ENCODE assay signal across 18 cellular contexts in the genomic region with DNA sequence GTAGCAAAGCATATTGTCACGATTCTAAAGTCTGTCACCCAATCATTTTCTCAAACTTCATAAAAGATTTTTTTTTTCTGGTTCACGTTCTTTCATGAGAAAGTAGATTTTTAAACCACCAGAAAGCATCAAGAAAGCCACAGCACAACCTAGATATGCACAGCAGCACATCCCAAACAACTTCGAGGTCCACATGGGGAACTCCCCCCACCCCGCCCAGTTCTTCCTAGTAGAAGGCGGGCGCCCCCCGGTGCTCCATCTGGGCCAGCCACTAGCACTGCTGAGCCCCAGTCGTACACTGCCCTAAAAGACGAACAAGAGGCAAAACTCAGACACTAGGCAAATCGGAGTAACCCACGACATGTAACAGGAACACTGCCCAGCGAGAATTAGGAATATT. TPM values are rescaled to one million over a fixed set of nuclear protein-coding genes. Genes with fewer than 3 reads are reported as not detected.
DNase-seq lines count a peak whose midpoint lies in the region; ATAC-seq, FAIRE-seq and TF ChIP-seq lines count a peak whose summit lies in the region.
"Had no signal": no experiment of that assay in that cellular context is flagged by ENCODE, and none has a peak within 500 bp of the region (broad histone marks: within the 10 kb centered on the region; RNA-seq: fewer than 3 reads in every experiment).

No MANE protein-coding gene starts in this region.

- BruUV-seq in HepG2 (replicated peaks; lab: Mats Ljungman, UMichigan), result no TSS peak

- no peak overlapping the region for H3K9ac ChIP-seq in HepG2 (ENCODE audit: insufficient read depth, low read depth, low read length)

- intact Hi-C loops in HepG2 (cut with micrococcal nuclease; ENCODE audit: unreplicated experiment), result loop anchor here (5.0 kb wide), 1 partner anchor 288 kb away; no protein-coding TSS in a partner anchor
- intact Hi-C loops in right lobe of liver (cut with DNase I), result no loop called here
- intact Hi-C loops in adrenal gland (cut with DNase I), result no loop called here

- peaks cover 61% of the 10 kb centered on the region for H3K4me1 Mint-ChIP-seq in activated T-cell treated with anti-CD3 and anti-CD28 coated beads, Interleukin-2, amount 50 U/mL, for 24 hours (ENCODE audit: low read depth)
- H3K4me1 Mint-ChIP-seq in effector memory CD8-positive, alpha-beta T cell (ENCODE audit: low read depth in 2 of 2), result peaks cover 50 to 57% of the 10 kb centered on the region in 2 donors

- H3K27ac ChIP-seq in HepG2 (ENCODE audit: extremely low read length, insufficient read depth, low read length) (no peak overlapping the region), right lobe of liver (peak overlapping the region in 1 of 3 donors; percentile 68), substantia nigra (ENCODE audit: low read depth, low read length, poor library complexity, severe bottlenecking) (peak overlapping the region; percentile 31), adrenal gland (no peak overlapping the region)
- H3K27ac ChIP-seq: A549 had no signal

- TF ChIP-seq POLR2A in HepG2 (IDR thresholded peaks at IDR 0.05; ENCODE audit: insufficient read depth in 1 of 2, low read depth in 2 of 2, low read length in 2 of 2) (no peak), right lobe of liver (IDR thresholded peaks at IDR 0.05) (no peak), adrenal gland (IDR thresholded peaks at IDR 0.05) (no peak)

- peak; percentile 47 for TF ChIP-seq CTCF in HepG2 (CRISPR knock-in tag; IDR thresholded peaks at IDR 0.05)
- TF ChIP-seq CTCF in right lobe of liver (IDR thresholded peaks at IDR 0.05), result no peak
- no peak for TF ChIP-seq CTCF in adrenal gland (IDR thresholded peaks at IDR 0.05)

- POLR2A ChIA-PET in HepG2 (lab: Yijun Ruan, JAX), result interaction anchor here (4.8 kb wide), 1 partner anchor 14 kb away, joined by 34 read pairs; the partner anchor contains the start of genes HDLBP and SEPTIN2

- H3K36me3 ChIP-seq in HepG2 (replicated peaks in 1 of 2; ENCODE audit: control insufficient read depth in 1 of 2, insufficient read depth in 2 of 2, low read length in 2 of 2), result peaks cover 3 to 15% of the 10 kb centered on the region in 2 experiments; a peak in 3 of 5 replicates
- H3K36me3 ChIP-seq in right lobe of liver, result no peaks in the 10 kb centered on the region
- no peaks in the 10 kb centered on the region for H3K36me3 ChIP-seq in adrenal gland (replicated peaks in 1 of 2)

- H3K9me3 ChIP-seq in HepG2 (ENCODE audit: low read length) (no peaks in the 10 kb centered on the region), right lobe of liver (no peaks in the 10 kb centered on the region), adrenal gland (replicated peaks in 1 of 3) (no peaks in the 10 kb centered on the region)
- H3K9me3 ChIP-seq: A549 had no signal

- no peak overlapping the region for H2AFZ ChIP-seq in HepG2 (ENCODE audit: low read length)

- no peak for TF ChIP-seq RAD21 in HepG2 (CRISPR knock-in tag; IDR thresholded peaks at IDR 0.05)

- H3K36me3 Mint-ChIP-seq in activated T-cell treated with anti-CD3 and anti-CD28 coated beads, Interleukin-2, amount 50 U/mL, for 24 hours (ENCODE audit: low read depth), result peaks cover 26% of the 10 kb centered on the region
- H3K36me3 Mint-ChIP-seq in effector memory CD8-positive, alpha-beta T cell (ENCODE audit: insufficient read depth), result peaks cover 8% of the 10 kb centered on the region

- no peaks in the 10 kb centered on the region for H3K27me3 Mint-ChIP-seq in activated T-cell treated with anti-CD3 and anti-CD28 coated beads, Interleukin-2, amount 50 U/mL, for 24 hours
- H3K27me3 Mint-ChIP-seq in effector memory CD8-positive, alpha-beta T cell, result no peaks in the 10 kb centered on the region
- H3K27me3 Mint-ChIP-seq: natural killer cell treated with Interleukin-12 subunit alpha and Interleukin-12 subunit beta and Interleukin-15 and Interleukin-18, amount 100 ng/mL, for 72 hours had no signal

- DNase-seq in HepG2 (ENCODE audit: low spot score), result no peak
- DNase-seq in right lobe of liver, result no peak
- peak; percentile 46 for DNase-seq in activated T-cell treated with anti-CD3 and anti-CD28 coated beads, Interleukin-2, amount 50 U/mL, for 24 hours
- DNase-seq in effector memory CD8-positive, alpha-beta T cell, result peak in 2 of 3 experiments; percentile 27 to 35
- peak in 1 of 49 donors; percentile 11 for DNase-seq in substantia nigra (lab: John Stamatoyannopoulos, UW)
- DNase-seq in adrenal gland, result no peak
- DNase-seq in GM03348 (ENCODE audit: low spot score), result no peak
- DNase-seq: COR-L47, GDM1, Karpas-422, NCI-H524 treated with DMSO at 0.1 percent for 48 hours had no signal

- H3K4me1 ChIP-seq in HepG2 (ENCODE audit: insufficient read depth, low read length) (peaks cover 53% of the 10 kb centered on the region), right lobe of liver (peaks cover 0 to 82% (median 12%) of the 10 kb centered on the region in 4 donors), adrenal gland (replicated peaks in 1 of 2) (peaks cover 0 to 33% of the 10 kb centered on the region in 2 donors)
- H3K4me1 ChIP-seq: A549 had no signal

- WGBS in HepG2 (ENCODE audit: low lambda C conversion rate), result 89% methylated on average over 12 of the region's 12 CpGs
- 79% methylated on average over 12 of the region's 12 CpGs for WGBS in right lobe of liver (ENCODE audit: insufficient coverage, low coverage, low lambda C conversion rate, missing lambda C conversion rate)
- WGBS in adrenal gland, 4 donors, result 88 to 90% (median 88%) methylated on average over 12 of the region's 12 CpGs

- H3K79me2 ChIP-seq in HepG2 (ENCODE audit: insufficient read depth, low read length), result peaks cover 93% of the 10 kb centered on the region

- H3K4me2 ChIP-seq in HepG2 (ENCODE audit: low read depth, low read length), result no peak overlapping the region
- H3K4me2 ChIP-seq: A549 had no signal

- H4K20me1 ChIP-seq in HepG2 (ENCODE audit: insufficient read depth, low read length), result peaks cover 57% of the 10 kb centered on the region

- in situ Hi-C loops in HepG2 (cut with HindIII; ENCODE audit: extremely low pct_ligation_motif_present, low pct_unique_long_range_greater_than_20kb), result no loop called here

- H3K4me3 ChIP-seq in HepG2 (replicated peaks in 1 of 3; ENCODE audit: insufficient read depth in 1 of 3, low read depth in 2 of 3, low read length in 3 of 3), result no peak overlapping the region
- no peak overlapping the region for H3K4me3 ChIP-seq in right lobe of liver
- H3K4me3 ChIP-seq in adrenal gland, result no peak overlapping the region
- H3K4me3 ChIP-seq: A549, dorsolateral prefrontal cortex had no signal

- no peak overlapping the region for H3K4me3 Mint-ChIP-seq in activated T-cell treated with anti-CD3 and anti-CD28 coated beads, Interleukin-2, amount 50 U/mL, for 24 hours
- H3K4me3 Mint-ChIP-seq in effector memory CD8-positive, alpha-beta T cell, result peak overlapping the region in 1 of 2 donors; percentile 62
- H3K4me3 Mint-ChIP-seq: natural killer cell treated with Interleukin-12 subunit alpha and Interleukin-12 subunit beta and Interleukin-15 and Interleukin-18, amount 100 ng/mL, for 72 hours had no signal

- H3K27ac Mint-ChIP-seq in activated T-cell treated with anti-CD3 and anti-CD28 coated beads, Interleukin-2, amount 50 U/mL, for 24 hours, result peak overlapping the region; percentile 5
- peak overlapping the region in 1 of 2 donors; percentile 54 for H3K27ac Mint-ChIP-seq in effector memory CD8-positive, alpha-beta T cell

- CTCF ChIA-PET in HepG2 (lab: Yijun Ruan, JAX; ENCODE audit: low intra/inter-chr PET ratio, low total read pairs), result no interaction called here

- H3K27me3 ChIP-seq in HepG2 (ENCODE audit: control insufficient read depth in 1 of 2, insufficient read depth in 2 of 2, low read length in 2 of 2) (no peaks in the 10 kb centered on the region), right lobe of liver (no peaks in the 10 kb centered on the region), adrenal gland (no peaks in the 10 kb centered on the region)
- H3K27me3 ChIP-seq: dorsolateral prefrontal cortex had no signal

- no peaks in the 10 kb centered on the region for H3K9me3 Mint-ChIP-seq in activated T-cell treated with anti-CD3 and anti-CD28 coated beads, Interleukin-2, amount 50 U/mL, for 24 hours
- H3K9me3 Mint-ChIP-seq in effector memory CD8-positive, alpha-beta T cell, result no peaks in the 10 kb centered on the region
- H3K9me3 Mint-ChIP-seq: natural killer cell treated with Interleukin-12 subunit alpha and Interleukin-12 subunit beta and Interleukin-15 and Interleukin-18, amount 100 ng/mL, for 72 hours had no signal

- ATAC-seq in HepG2 (peak; percentile 25; the same call in 2 of the 3 replicates), right lobe of liver (no peak), HG02870 (IDR thresholded peaks at IDR 0.05; ENCODE audit: unreplicated experiment) (no peak)
- peak; percentile 76 for ATAC-seq in effector memory CD8-positive, alpha-beta T cell (replicated peaks)
- ATAC-seq: natural killer cell treated with Interleukin-12 subunit alpha and Interleukin-12 subunit beta and Interleukin-15 and Interleukin-18, amount 100 ng/mL, for 72 hours; Panc1 had no signal

- no peak for FAIRE-seq in HepG2 (lab: Jason Lieb, UNC)
- FAIRE-seq: A549, GM18507, H54 had no signal

- TF ChIP-seq EP300 in HepG2 (IDR thresholded peaks at IDR 0.05; ENCODE audit: low read depth in 2 of 2, low read length in 2 of 2) (no peak), HepG2 (CRISPR knock-in tag; IDR thresholded peaks at IDR 0.05; ENCODE audit: borderline replicate concordance) (no peak)

RNA-seq across cellular contexts. Expression of gene HDLBP, which starts 15.5 kb away (rescaled TPM):
- 707 and 912 TPM in 2 replicates for total RNA-seq in HepG2 (2016; rRNA removed; fragmentation: Illumina TruSeq; extraction: Trizol)
- 195 and 216 TPM in 2 replicates for total RNA-seq in HepG2 (2016; cell fraction: cytosol; rRNA removed; fragmentation: Illumina TruSeq; extraction: Trizol; ENCODE audit: low read depth)
- total RNA-seq in HepG2 (2016; cell fraction: insoluble cytoplasmic fraction; rRNA removed; fragmentation: Illumina TruSeq; extraction: Trizol), result 687 and 831 TPM in 2 replicates
- total RNA-seq in HepG2 (2016; cell fraction: membrane; rRNA removed; fragmentation: Illumina TruSeq; extraction: Trizol), result 620 and 676 TPM in 2 replicates
- total RNA-seq in HepG2 (2016; cell fraction: nucleus; rRNA removed; fragmentation: Illumina TruSeq; extraction: Trizol), result 437 and 494 TPM in 2 replicates
- polyA plus RNA-seq in HepG2 (2011; rRNA removed), result 434 and 464 TPM in 2 replicates
- 419 and 448 TPM in 2 replicates for polyA plus RNA-seq in HepG2 (2011; cell fraction: cytosol; rRNA removed)
- polyA plus RNA-seq in HepG2 (2011; cell fraction: nucleus; rRNA removed), result 618 and 764 TPM in 2 replicates
- 461 and 517 TPM in 2 replicates for polyA plus RNA-seq in HepG2 (2012)
- polyA plus RNA-seq in HepG2 (2016; cell fraction: cytosol; fragmentation: Illumina TruSeq; extraction: Trizol; ENCODE audit: low read depth), result 179 and 188 TPM in 2 replicates
- 695 and 895 TPM in 2 replicates for polyA plus RNA-seq in HepG2 (2016; cell fraction: insoluble cytoplasmic fraction; fragmentation: Illumina TruSeq; extraction: Trizol; ENCODE audit: low read depth)
- 483 and 563 TPM in 2 replicates for polyA plus RNA-seq in HepG2 (2016; cell fraction: membrane; fragmentation: Illumina TruSeq; extraction: Trizol; ENCODE audit: low read depth)
- 674 and 742 TPM in 2 replicates for polyA plus RNA-seq in HepG2 (2016; cell fraction: nucleus; fragmentation: Illumina TruSeq; extraction: Trizol; ENCODE audit: insufficient read depth, low read depth)
- polyA minus RNA-seq in HepG2 (2011; rRNA and poly(A)+ RNA removed; ENCODE audit: low replicate concordance), result 303 and 643 TPM in 2 replicates
- 590 and 596 TPM in 2 replicates for polyA minus RNA-seq in HepG2 (2011; cell fraction: cytosol; rRNA and poly(A)+ RNA removed)
- polyA minus RNA-seq in HepG2 (2011; cell fraction: nucleus; rRNA and poly(A)+ RNA removed), result 603 and 678 TPM in 2 replicates
- 100 to 1,000 TPM; 341 to 557 (median 479) TPM for total RNA-seq in right lobe of liver
- 100 to 1,000 TPM; 357 to 648 (median 498) TPM for total RNA-seq in adrenal gland
- polyA plus RNA-seq in adrenal gland, result 100 to 1,000 TPM; 295 to 880 (median 378) TPM

RNA-seq across cellular contexts. Expression of gene SEPTIN2, which starts 15.7 kb away (rescaled TPM):
- total RNA-seq in HepG2 (2016; rRNA removed; fragmentation: Illumina TruSeq; extraction: Trizol) (493 and 750 TPM in 2 replicates), right lobe of liver (10 to 100 TPM; 66.6 to 97.9 (median 86.2) TPM), adrenal gland (100 to 1,000 TPM; 192 to 352 (median 251) TPM)
- total RNA-seq in HepG2 (2016; cell fraction: cytosol; rRNA removed; fragmentation: Illumina TruSeq; extraction: Trizol; ENCODE audit: low read depth), result 68.0 and 78.0 TPM in 2 replicates
- total RNA-seq in HepG2 (2016; cell fraction: insoluble cytoplasmic fraction; rRNA removed; fragmentation: Illumina TruSeq; extraction: Trizol), result 485 and 732 TPM in 2 replicates
- 155 and 168 TPM in 2 replicates for total RNA-seq in HepG2 (2016; cell fraction: membrane; rRNA removed; fragmentation: Illumina TruSeq; extraction: Trizol)
- 303 and 351 TPM in 2 replicates for total RNA-seq in HepG2 (2016; cell fraction: nucleus; rRNA removed; fragmentation: Illumina TruSeq; extraction: Trizol)
- polyA plus RNA-seq in HepG2 (2011; rRNA removed) (579 and 733 TPM in 2 replicates), adrenal gland (100 to 1,000 TPM; 108 to 368 (median 145) TPM)
- polyA plus RNA-seq in HepG2 (2011; cell fraction: cytosol; rRNA removed), result 208 and 366 TPM in 2 replicates
- polyA plus RNA-seq in HepG2 (2011; cell fraction: nucleus; rRNA removed), result 383 and 475 TPM in 2 replicates
- 320 and 513 TPM in 2 replicates for polyA plus RNA-seq in HepG2 (2012)
- polyA plus RNA-seq in HepG2 (2016; cell fraction: cytosol; fragmentation: Illumina TruSeq; extraction: Trizol; ENCODE audit: low read depth), result 35.1 and 36.8 TPM in 2 replicates
- polyA plus RNA-seq in HepG2 (2016; cell fraction: insoluble cytoplasmic fraction; fragmentation: Illumina TruSeq; extraction: Trizol; ENCODE audit: low read depth), result 746 and 761 TPM in 2 replicates
- 102 and 104 TPM in 2 replicates for polyA plus RNA-seq in HepG2 (2016; cell fraction: membrane; fragmentation: Illumina TruSeq; extraction: Trizol; ENCODE audit: low read depth)
- 515 and 562 TPM in 2 replicates for polyA plus RNA-seq in HepG2 (2016; cell fraction: nucleus; fragmentation: Illumina TruSeq; extraction: Trizol; ENCODE audit: insufficient read depth, low read depth)
- 234 and 609 TPM in 2 replicates for polyA minus RNA-seq in HepG2 (2011; rRNA and poly(A)+ RNA removed; ENCODE audit: low replicate concordance)
- polyA minus RNA-seq in HepG2 (2011; cell fraction: cytosol; rRNA and poly(A)+ RNA removed), result 218 and 237 TPM in 2 replicates
- polyA minus RNA-seq in HepG2 (2011; cell fraction: nucleus; rRNA and poly(A)+ RNA removed), result 446 and 458 TPM in 2 replicates

RNA-seq across cellular contexts. Expression of gene FARP2, which starts 56.1 kb away (rescaled TPM):
- total RNA-seq in HepG2 (2016; rRNA removed; fragmentation: Illumina TruSeq; extraction: Trizol) (43.3 and 45.4 TPM in 2 replicates), right lobe of liver (10 to 100 TPM; 13.3 to 41.3 (median 28.7) TPM), adrenal gland (10 to 100 TPM; 17.3 to 58.8 (median 37.8) TPM)
- total RNA-seq in HepG2 (2016; cell fraction: cytosol; rRNA removed; fragmentation: Illumina TruSeq; extraction: Trizol; ENCODE audit: low read depth), result 60.7 and 66.0 TPM in 2 replicates
- total RNA-seq in HepG2 (2016; cell fraction: insoluble cytoplasmic fraction; rRNA removed; fragmentation: Illumina TruSeq; extraction: Trizol), result 39.9 and 41.1 TPM in 2 replicates
- total RNA-seq in HepG2 (2016; cell fraction: membrane; rRNA removed; fragmentation: Illumina TruSeq; extraction: Trizol), result 26.8 and 27.2 TPM in 2 replicates
- total RNA-seq in HepG2 (2016; cell fraction: nucleus; rRNA removed; fragmentation: Illumina TruSeq; extraction: Trizol), result 40.7 and 47.5 TPM in 2 replicates
- polyA plus RNA-seq in HepG2 (2011; rRNA removed) (28.0 and 29.5 TPM in 2 replicates), adrenal gland (10 to 100 TPM; 34.4 to 55.3 (median 35.8) TPM)
- polyA plus RNA-seq in HepG2 (2011; cell fraction: cytosol; rRNA removed), result 14.2 and 16.0 TPM in 2 replicates
- polyA plus RNA-seq in HepG2 (2011; cell fraction: nucleus; rRNA removed), result 67.3 and 75.5 TPM in 2 replicates
- 28.7 and 33.3 TPM in 2 replicates for polyA plus RNA-seq in HepG2 (2012)
- polyA plus RNA-seq in HepG2 (2016; cell fraction: cytosol; fragmentation: Illumina TruSeq; extraction: Trizol; ENCODE audit: low read depth), result 3.3 and 4.4 TPM in 2 replicates
- polyA plus RNA-seq in HepG2 (2016; cell fraction: insoluble cytoplasmic fraction; fragmentation: Illumina TruSeq; extraction: Trizol; ENCODE audit: low read depth), result 24.1 and 27.0 TPM in 2 replicates
- polyA plus RNA-seq in HepG2 (2016; cell fraction: membrane; fragmentation: Illumina TruSeq; extraction: Trizol; ENCODE audit: low read depth), result 6.7 and 9.3 TPM in 2 replicates
- 43.0 and 49.1 TPM in 2 replicates for polyA plus RNA-seq in HepG2 (2016; cell fraction: nucleus; fragmentation: Illumina TruSeq; extraction: Trizol; ENCODE audit: insufficient read depth, low read depth)
- polyA minus RNA-seq in HepG2 (2011; rRNA and poly(A)+ RNA removed; ENCODE audit: low replicate concordance), result 62.3 and 67.5 TPM in 2 replicates
- polyA minus RNA-seq in HepG2 (2011; cell fraction: cytosol; rRNA and poly(A)+ RNA removed), result 23.7 and 25.8 TPM in 2 replicates
- polyA minus RNA-seq in HepG2 (2011; cell fraction: nucleus; rRNA and poly(A)+ RNA removed), result 56.9 and 62.9 TPM in 2 replicates

Comparison
In these comparisons a context has a peak if more than half of its experiments do, and no peak if none do; other contexts are left out.
1. ATAC-seq: peak in HepG2 (single experiment) and effector memory CD8-positive, alpha-beta T cell (single experiment); none in right lobe of liver (0 of 4) and HG02870 (single experiment).
2. DNase-seq: peak in activated T-cell treated with anti-CD3 and anti-CD28 coated beads, Interleukin-2, amount 50 U/mL, for 24 hours (single experiment) and effector memory CD8-positive, alpha-beta T cell (2 of 3); none in HepG2 (single experiment), right lobe of liver (0 of 3), adrenal gland (0 of 7) and GM03348 (single experiment).